18 cellular contexts compared by ENCODE assay signal in genomic region chr7:30864146-30864545, GRCh38.
"Had no signal": no experiment of that assay in that cellular context is flagged by ENCODE, and none has a peak within 500 bp of the region (broad histone marks: within the 10 kb centered on the region; RNA-seq: fewer than 3 reads in every experiment).

No MANE protein-coding gene starts in this region.

- H3K27me3 ChIP-seq: colonic mucosa, esophagus squamous epithelium, right lobe of liver, stomach had no signal

- H3K4me3 Mint-ChIP-seq: activated CD8-positive, alpha-beta memory T cell treated with anti-CD3 and anti-CD28 coated beads, Interleukin-2, amount 10 ng/mL, durations not matched to agents 7 days and 5 days; naive thymus-derived CD4-positive, alpha-beta T cell had no signal

- H3K4me1 ChIP-seq: colonic mucosa had no signal

- ATAC-seq: activated CD8-positive, alpha-beta memory T cell treated with anti-CD3 and anti-CD28 coated beads, Interleukin-2, amount 10 ng/mL, durations not matched to agents 7 days and 5 days; naive thymus-derived CD4-positive, alpha-beta T cell; right lobe of liver; SK-N-SH treated with all-trans-retinoic acid at 6 μM for 48 hours had no signal

- H3K27me3 Mint-ChIP-seq: activated CD8-positive, alpha-beta memory T cell treated with anti-CD3 and anti-CD28 coated beads, Interleukin-2, amount 10 ng/mL, durations not matched to agents 7 days and 5 days; naive thymus-derived CD4-positive, alpha-beta T cell had no signal

- H3K4me1 Mint-ChIP-seq: activated CD8-positive, alpha-beta memory T cell treated with anti-CD3 and anti-CD28 coated beads, Interleukin-2, amount 10 ng/mL, durations not matched to agents 7 days and 5 days; naive thymus-derived CD4-positive, alpha-beta T cell had no signal

- H3K27ac ChIP-seq: colonic mucosa, right lobe of liver had no signal

- H3K27ac Mint-ChIP-seq: activated CD8-positive, alpha-beta memory T cell treated with anti-CD3 and anti-CD28 coated beads, Interleukin-2, amount 10 ng/mL, durations not matched to agents 7 days and 5 days; naive thymus-derived CD4-positive, alpha-beta T cell had no signal

- H3K4me3 ChIP-seq: colonic mucosa, esophagus squamous epithelium, lung, right lobe of liver, stomach had no signal

- H3K9me3 ChIP-seq: colonic mucosa, esophagus squamous epithelium, right lobe of liver, stomach had no signal

- DNase-seq: activated CD4-positive, alpha-beta T cell treated with anti-CD3 and anti-CD28 coated beads for 1 hour; activated CD4-positive, alpha-beta T cell treated with anti-CD3 and anti-CD28 coated beads, Interleukin-2, amount 50 U/mL, for 48 hours; activated CD8-positive, alpha-beta memory T cell treated with anti-CD3 and anti-CD28 coated beads, Interleukin-2, amount 10 ng/mL, durations not matched to agents 7 days and 5 days; activated naive CD4-positive, alpha-beta T cell treated with anti-CD3 and anti-CD28 coated beads, Interleukin-2, amount 50 U/mL, for 16 hours; activated T-cell treated with anti-CD3 and anti-CD28 coated beads, Interleukin-2, amount 50 U/mL, for 1 hour; central memory CD4-positive, alpha-beta T cell; colonic mucosa; esophagus squamous epithelium; glutamatergic neuron; naive thymus-derived CD4-positive, alpha-beta T cell; posterior cingulate gyrus; right lobe of liver; stimulated activated CD4-positive, alpha-beta T cell treated with anti-CD3 and anti-CD28 coated beads, Interleukin-1b, Interleukin-23, amount 100 ng/mL, for 48 hours; stomach; T-helper 1 cell; T1000 had no signal

- H3K9me3 Mint-ChIP-seq: naive thymus-derived CD4-positive, alpha-beta T cell had no signal

- H3K36me3 ChIP-seq: colonic mucosa, esophagus squamous epithelium, right lobe of liver had no signal
